ENCODE assay signal across 1 cellular context in the genomic region with DNA sequence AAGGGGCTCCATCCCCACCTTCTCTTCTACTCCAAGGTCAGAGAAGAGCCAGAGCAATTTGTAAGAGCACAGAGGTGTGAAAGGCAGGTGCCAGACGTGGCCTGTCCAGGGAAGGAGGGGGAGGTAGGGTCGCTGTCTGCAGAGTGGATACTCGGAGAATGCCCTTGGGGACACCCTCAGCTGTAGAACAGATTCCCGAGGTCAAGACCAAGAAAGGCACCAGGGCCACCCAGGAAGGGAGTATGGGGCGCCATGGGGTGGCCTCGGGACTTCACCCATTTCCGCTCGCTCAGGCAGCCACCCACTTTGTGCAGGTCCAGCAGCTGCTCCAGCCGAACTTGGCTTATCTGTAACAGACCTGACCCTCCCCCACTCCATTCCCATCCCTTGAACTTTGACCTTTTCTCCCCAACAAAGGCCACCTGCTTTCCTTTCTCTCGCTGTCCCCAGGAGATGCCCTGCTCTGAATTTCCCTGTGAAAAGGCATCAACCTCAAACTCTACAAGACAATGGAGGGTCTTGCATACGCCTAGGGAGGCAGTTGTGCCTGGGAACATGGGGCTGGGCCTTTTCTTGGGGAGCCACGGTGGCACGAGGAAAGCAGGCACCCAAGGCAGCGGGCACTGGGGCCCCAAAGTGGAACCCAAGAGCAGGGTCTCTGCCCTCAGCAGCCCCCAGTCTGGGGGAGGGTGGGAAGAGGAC.
TF ChIP-seq lines count a peak whose summit lies in the region.

No MANE protein-coding gene starts in this region.

TF ChIP-seq in HepG2, 621 proteins besides CTCF, POLR2A, EP300 and RAD21 (continued from another document and continues in another):
- TF ChIP-seq, protein P1, sequence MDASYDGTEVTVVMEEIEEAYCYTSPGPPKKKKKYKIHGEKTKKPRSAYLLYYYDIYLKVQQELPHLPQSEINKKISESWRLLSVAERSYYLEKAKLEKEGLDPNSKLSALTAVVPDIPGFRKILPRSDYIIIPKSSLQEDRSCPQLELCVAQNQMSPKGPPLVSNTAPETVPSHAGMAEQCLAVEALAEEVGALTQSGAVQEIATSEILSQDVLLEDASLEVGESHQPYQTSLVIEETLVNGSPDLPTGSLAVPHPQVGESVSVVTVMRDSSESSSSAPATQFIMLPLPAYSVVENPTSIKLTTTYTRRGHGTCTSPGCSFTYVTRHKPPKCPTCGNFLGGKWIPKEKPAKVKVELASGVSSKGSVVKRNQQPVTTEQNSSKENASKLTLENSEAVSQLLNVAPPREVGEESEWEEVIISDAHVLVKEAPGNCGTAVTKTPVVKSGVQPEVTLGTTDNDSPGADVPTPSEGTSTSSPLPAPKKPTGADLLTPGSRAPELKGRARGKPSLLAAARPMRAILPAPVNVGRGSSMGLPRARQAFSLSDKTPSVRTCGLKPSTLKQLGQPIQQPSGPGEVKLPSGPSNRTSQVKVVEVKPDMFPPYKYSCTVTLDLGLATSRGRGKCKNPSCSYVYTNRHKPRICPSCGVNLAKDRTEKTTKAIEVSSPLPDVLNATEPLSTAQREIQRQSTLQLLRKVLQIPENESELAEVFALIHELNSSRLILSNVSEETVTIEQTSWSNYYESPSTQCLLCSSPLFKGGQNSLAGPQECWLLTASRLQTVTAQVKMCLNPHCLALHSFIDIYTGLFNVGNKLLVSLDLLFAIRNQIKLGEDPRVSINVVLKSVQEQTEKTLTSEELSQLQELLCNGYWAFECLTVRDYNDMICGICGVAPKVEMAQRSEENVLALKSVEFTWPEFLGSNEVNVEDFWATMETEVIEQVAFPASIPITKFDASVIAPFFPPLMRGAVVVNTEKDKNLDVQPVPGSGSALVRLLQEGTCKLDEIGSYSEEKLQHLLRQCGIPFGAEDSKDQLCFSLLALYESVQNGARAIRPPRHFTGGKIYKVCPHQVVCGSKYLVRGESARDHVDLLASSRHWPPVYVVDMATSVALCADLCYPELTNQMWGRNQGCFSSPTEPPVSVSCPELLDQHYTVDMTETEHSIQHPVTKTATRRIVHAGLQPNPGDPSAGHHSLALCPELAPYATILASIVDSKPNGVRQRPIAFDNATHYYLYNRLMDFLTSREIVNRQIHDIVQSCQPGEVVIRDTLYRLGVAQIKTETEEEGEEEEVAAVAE (CRISPR knock-in tag; IDR thresholded peaks at IDR 0.05; ENCODE audit: borderline replicate concordance), result no peak
- TF ChIP-seq CBX2 (IDR thresholded peaks at IDR 0.05; ENCODE audit: low read depth, low read length) (no peak), CBX2 (CRISPR knock-in tag; IDR thresholded peaks at IDR 0.05; ENCODE audit: low read depth) (no peak), NRL (CRISPR knock-in tag; IDR thresholded peaks at IDR 0.05; ENCODE audit: borderline replicate concordance) (0 out of 2 replicates have a peak, but pooled peaks have one; percentile 45), HNF4G (IDR thresholded peaks at IDR 0.05; ENCODE audit: borderline replicate concordance, low read depth, low read length) (peak; percentile 72), HNF4G (CRISPR knock-in tag; IDR thresholded peaks at IDR 0.05; ENCODE audit: borderline replicate concordance, low read depth) (peak; percentile 80), SP140L (CRISPR knock-in tag; IDR thresholded peaks at IDR 0.05; ENCODE audit: borderline replicate concordance) (no peak), NFRKB (IDR thresholded peaks at IDR 0.05) (no peak), DNMT1 (CRISPR knock-in tag; IDR thresholded peaks at IDR 0.05) (no peak), TCF7L2 (IDR thresholded peaks at IDR 0.05; ENCODE audit: low read depth, low read length) (no peak), ZNF260 (CRISPR knock-in tag; IDR thresholded peaks at IDR 0.05; ENCODE audit: borderline replicate concordance, low read depth) (no peak), MAFF (IDR thresholded peaks at IDR 0.05; ENCODE audit: low read depth, low read length) (no peak), NFIB (CRISPR knock-in tag; IDR thresholded peaks at IDR 0.05; ENCODE audit: borderline replicate concordance) (no peak), ZC3H4 (CRISPR knock-in tag; IDR thresholded peaks at IDR 0.05; ENCODE audit: borderline replicate concordance) (no peak), KLF11 (CRISPR knock-in tag; IDR thresholded peaks at IDR 0.05) (no peak), FOXA3 (CRISPR knock-in tag; IDR thresholded peaks at IDR 0.05) (peak; percentile 54), ASH2L (IDR thresholded peaks at IDR 0.05; ENCODE audit: insufficient read length, low read depth, low read length) (no peak), ZNF891 (CRISPR knock-in tag; IDR thresholded peaks at IDR 0.05) (peak; percentile 77), DMAP1 (CRISPR knock-in tag; IDR thresholded peaks at IDR 0.05) (no peak), MZF1 (CRISPR knock-in tag; IDR thresholded peaks at IDR 0.05; ENCODE audit: borderline replicate concordance) (no peak), ZNF468 (CRISPR knock-in tag; IDR thresholded peaks at IDR 0.05) (no peak), TRIM24 (CRISPR knock-in tag; IDR thresholded peaks at IDR 0.05) (no peak), ARNTL (CRISPR knock-in tag; IDR thresholded peaks at IDR 0.05) (0 out of 2 replicates have a peak, but pooled peaks have one; percentile 40), MEF2D (CRISPR knock-in tag; IDR thresholded peaks at IDR 0.05) (no peak), MAFG (CRISPR knock-in tag; IDR thresholded peaks at IDR 0.05) (no peak), ZBTB44 (CRISPR knock-in tag; IDR thresholded peaks at IDR 0.05) (no peak), PRMT3 (CRISPR knock-in tag; IDR thresholded peaks at IDR 0.05; ENCODE audit: borderline replicate concordance, low read depth) (no peak), ZNF160 (CRISPR knock-in tag; IDR thresholded peaks at IDR 0.05) (no peak), ZFAT (CRISPR knock-in tag; conservative IDR thresholded peaks at IDR 0.05) (no peak), ZSCAN9 (CRISPR knock-in tag; IDR thresholded peaks at IDR 0.05; ENCODE audit: borderline replicate concordance) (no peak), TMF1 (CRISPR knock-in tag; IDR thresholded peaks at IDR 0.05; ENCODE audit: low read depth) (no peak), ZC3H13 (CRISPR knock-in tag; IDR thresholded peaks at IDR 0.05) (no peak), HDAC1 (CRISPR knock-in tag; IDR thresholded peaks at IDR 0.05) (peak; percentile 38; the same call in 1 of the 2 replicates), ZNF674 (CRISPR knock-in tag; IDR thresholded peaks at IDR 0.05; ENCODE audit: low read depth) (no peak), ZKSCAN5 (CRISPR knock-in tag; IDR thresholded peaks at IDR 0.05) (no peak), ZNF282 (IDR thresholded peaks at IDR 0.05; ENCODE audit: partially characterized antibody) (no peak), ZNF121 (CRISPR knock-in tag; IDR thresholded peaks at IDR 0.05) (no peak), ZBTB7B (CRISPR knock-in tag; IDR thresholded peaks at IDR 0.05) (peak; percentile 17; the same call in 1 of the 2 replicates), TOE1 (CRISPR knock-in tag; IDR thresholded peaks at IDR 0.05) (no peak), BCL6 (CRISPR knock-in tag; IDR thresholded peaks at IDR 0.05) (peak; percentile 58), MYC (CRISPR knock-in tag; IDR thresholded peaks at IDR 0.05; ENCODE audit: borderline replicate concordance) (peak; percentile 68), RORA (CRISPR knock-in tag; IDR thresholded peaks at IDR 0.05) (no peak), ZNF441 (CRISPR knock-in tag; IDR thresholded peaks at IDR 0.05; ENCODE audit: borderline replicate concordance) (no peak), U2AF2 (IDR thresholded peaks at IDR 0.05; ENCODE audit: low read depth, low read length) (no peak), CREM (IDR thresholded peaks at IDR 0.05) (no peak), CREM (CRISPR knock-in tag; IDR thresholded peaks at IDR 0.05) (no peak), ERF (CRISPR knock-in tag; IDR thresholded peaks at IDR 0.05) (no peak), CBFB (CRISPR knock-in tag; IDR thresholded peaks at IDR 0.05) (0 out of 2 replicates have a peak, but pooled peaks have one; percentile 17), NONO (IDR thresholded peaks at IDR 0.05) (no peak), NONO (CRISPR knock-in tag; conservative IDR thresholded peaks at IDR 0.05) (no peak), HES4 (CRISPR knock-in tag; IDR thresholded peaks at IDR 0.05; ENCODE audit: borderline replicate concordance) (no peak), NR3C1 (CRISPR knock-in tag; IDR thresholded peaks at IDR 0.05) (no peak), NKX3-1 (CRISPR knock-in tag; IDR thresholded peaks at IDR 0.05) (no peak), TARDBP (CRISPR knock-in tag; IDR thresholded peaks at IDR 0.05) (no peak)
- TF ChIP-seq, protein P2, sequence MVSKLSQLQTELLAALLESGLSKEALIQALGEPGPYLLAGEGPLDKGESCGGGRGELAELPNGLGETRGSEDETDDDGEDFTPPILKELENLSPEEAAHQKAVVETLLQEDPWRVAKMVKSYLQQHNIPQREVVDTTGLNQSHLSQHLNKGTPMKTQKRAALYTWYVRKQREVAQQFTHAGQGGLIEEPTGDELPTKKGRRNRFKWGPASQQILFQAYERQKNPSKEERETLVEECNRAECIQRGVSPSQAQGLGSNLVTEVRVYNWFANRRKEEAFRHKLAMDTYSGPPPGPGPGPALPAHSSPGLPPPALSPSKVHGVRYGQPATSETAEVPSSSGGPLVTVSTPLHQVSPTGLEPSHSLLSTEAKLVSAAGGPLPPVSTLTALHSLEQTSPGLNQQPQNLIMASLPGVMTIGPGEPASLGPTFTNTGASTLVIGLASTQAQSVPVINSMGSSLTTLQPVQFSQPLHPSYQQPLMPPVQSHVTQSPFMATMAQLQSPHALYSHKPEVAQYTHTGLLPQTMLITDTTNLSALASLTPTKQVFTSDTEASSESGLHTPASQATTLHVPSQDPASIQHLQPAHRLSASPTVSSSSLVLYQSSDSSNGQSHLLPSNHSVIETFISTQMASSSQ (IDR thresholded peaks at IDR 0.05; ENCODE audit: low read depth), result no peak
- TF ChIP-seq, protein P2 (CRISPR knock-in tag; IDR thresholded peaks at IDR 0.05; ENCODE audit: borderline replicate concordance), result no peak
- TF ChIP-seq, protein P3, sequence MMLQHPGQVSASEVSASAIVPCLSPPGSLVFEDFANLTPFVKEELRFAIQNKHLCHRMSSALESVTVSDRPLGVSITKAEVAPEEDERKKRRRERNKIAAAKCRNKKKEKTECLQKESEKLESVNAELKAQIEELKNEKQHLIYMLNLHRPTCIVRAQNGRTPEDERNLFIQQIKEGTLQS (CRISPR knock-in tag; IDR thresholded peaks at IDR 0.05), result no peak
- TF ChIP-seq, protein P4, sequence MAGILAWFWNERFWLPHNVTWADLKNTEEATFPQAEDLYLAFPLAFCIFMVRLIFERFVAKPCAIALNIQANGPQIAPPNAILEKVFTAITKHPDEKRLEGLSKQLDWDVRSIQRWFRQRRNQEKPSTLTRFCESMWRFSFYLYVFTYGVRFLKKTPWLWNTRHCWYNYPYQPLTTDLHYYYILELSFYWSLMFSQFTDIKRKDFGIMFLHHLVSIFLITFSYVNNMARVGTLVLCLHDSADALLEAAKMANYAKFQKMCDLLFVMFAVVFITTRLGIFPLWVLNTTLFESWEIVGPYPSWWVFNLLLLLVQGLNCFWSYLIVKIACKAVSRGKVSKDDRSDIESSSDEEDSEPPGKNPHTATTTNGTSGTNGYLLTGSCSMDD (CRISPR knock-in tag; IDR thresholded peaks at IDR 0.05), result no peak
- TF ChIP-seq, protein P5, sequence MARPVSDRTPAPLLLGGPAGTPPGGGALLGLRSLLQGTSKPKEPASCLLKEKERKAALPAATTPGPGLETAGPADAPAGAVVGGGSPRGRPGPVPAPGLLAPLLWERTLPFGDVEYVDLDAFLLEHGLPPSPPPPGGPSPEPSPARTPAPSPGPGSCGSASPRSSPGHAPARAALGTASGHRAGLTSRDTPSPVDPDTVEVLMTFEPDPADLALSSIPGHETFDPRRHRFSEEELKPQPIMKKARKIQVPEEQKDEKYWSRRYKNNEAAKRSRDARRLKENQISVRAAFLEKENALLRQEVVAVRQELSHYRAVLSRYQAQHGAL (CRISPR knock-in tag; IDR thresholded peaks at IDR 0.05; ENCODE audit: not compliant biosample characterization), result no peak
- TF ChIP-seq, protein P6, sequence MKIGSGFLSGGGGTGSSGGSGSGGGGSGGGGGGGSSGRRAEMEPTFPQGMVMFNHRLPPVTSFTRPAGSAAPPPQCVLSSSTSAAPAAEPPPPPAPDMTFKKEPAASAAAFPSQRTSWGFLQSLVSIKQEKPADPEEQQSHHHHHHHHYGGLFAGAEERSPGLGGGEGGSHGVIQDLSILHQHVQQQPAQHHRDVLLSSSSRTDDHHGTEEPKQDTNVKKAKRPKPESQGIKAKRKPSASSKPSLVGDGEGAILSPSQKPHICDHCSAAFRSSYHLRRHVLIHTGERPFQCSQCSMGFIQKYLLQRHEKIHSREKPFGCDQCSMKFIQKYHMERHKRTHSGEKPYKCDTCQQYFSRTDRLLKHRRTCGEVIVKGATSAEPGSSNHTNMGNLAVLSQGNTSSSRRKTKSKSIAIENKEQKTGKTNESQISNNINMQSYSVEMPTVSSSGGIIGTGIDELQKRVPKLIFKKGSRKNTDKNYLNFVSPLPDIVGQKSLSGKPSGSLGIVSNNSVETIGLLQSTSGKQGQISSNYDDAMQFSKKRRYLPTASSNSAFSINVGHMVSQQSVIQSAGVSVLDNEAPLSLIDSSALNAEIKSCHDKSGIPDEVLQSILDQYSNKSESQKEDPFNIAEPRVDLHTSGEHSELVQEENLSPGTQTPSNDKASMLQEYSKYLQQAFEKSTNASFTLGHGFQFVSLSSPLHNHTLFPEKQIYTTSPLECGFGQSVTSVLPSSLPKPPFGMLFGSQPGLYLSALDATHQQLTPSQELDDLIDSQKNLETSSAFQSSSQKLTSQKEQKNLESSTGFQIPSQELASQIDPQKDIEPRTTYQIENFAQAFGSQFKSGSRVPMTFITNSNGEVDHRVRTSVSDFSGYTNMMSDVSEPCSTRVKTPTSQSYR (CRISPR knock-in tag; IDR thresholded peaks at IDR 0.05; ENCODE audit: borderline replicate concordance), result peak; percentile 99
